ENCODE assay signal across 28 cellular contexts in genomic region chr16:56832768-56833167, GRCh38. TPM values are rescaled to one million over a fixed set of nuclear protein-coding genes. Genes with fewer than 3 reads are reported as not detected.
"Had no signal": no experiment of that assay in that cellular context is flagged by ENCODE, and none has a peak within 500 bp of the region (broad histone marks: within the 10 kb centered on the region; RNA-seq: fewer than 3 reads in every experiment).

No MANE protein-coding gene starts in this region.

- H3K9me3 Mint-ChIP-seq: brain; nephron; stimulated activated naive B cell treated with anti-CD40 and anti-IgM and Interleukin-4, amounts not matched to agents 10 μg/mL and 1 μg/mL and 100 μg/mL, for 72 hours; T-cell; T-helper 2 cell treated with Interferon-gamma antibody and Interleukin-4, amounts not matched to agents 5 μg/mL and 100 μg/mL, for 36 hours had no signal

- DNase-seq: activated CD4-positive, CD25-positive, alpha-beta regulatory T cell treated with anti-CD3 and anti-CD28 coated beads, Interleukin-2, amount 50 U/mL, for 72 hours; activated gamma-delta T cell; anterior cingulate cortex; foreskin fibroblast; heart right ventricle; islet precursor cell; left cardiac atrium; mesenchymal stem cell; right lobe of liver; SHP77 treated with DMSO at 0.1 percent for 48 hours; stimulated activated CD4-positive, alpha-beta T cell treated with anti-CD3 and anti-CD28 coated beads, Interleukin-1b, Interleukin-23, amount 100 ng/mL, for 48 hours; stimulated activated naive B cell treated with anti-CD40 and anti-IgM and Interleukin-4, amounts not matched to agents 10 μg/mL and 1 μg/mL and 100 μg/mL, for 72 hours; T-cell; upper lobe of left lung had no signal

- ATAC-seq: heart right ventricle; left cardiac atrium; right lobe of liver; SK-N-SH treated with all-trans-retinoic acid at 6 μM for 48 hours; stimulated activated naive B cell treated with anti-CD40 and anti-IgM and Interleukin-4, amounts not matched to agents 10 μg/mL and 1 μg/mL and 100 μg/mL, for 72 hours; T-cell had no signal

- H3K4me3 Mint-ChIP-seq: brain; nephron; stimulated activated naive B cell treated with anti-CD40 and anti-IgM and Interleukin-4, amounts not matched to agents 10 μg/mL and 1 μg/mL and 100 μg/mL, for 72 hours; T-cell; T-helper 2 cell treated with Interferon-gamma antibody and Interleukin-4, amounts not matched to agents 5 μg/mL and 100 μg/mL, for 36 hours had no signal

- H3K27ac ChIP-seq: heart right ventricle, parathyroid adenoma, right lobe of liver, skin epidermis, upper lobe of left lung, VCaP had no signal

- H3K27ac Mint-ChIP-seq: nephron; stimulated activated naive B cell treated with anti-CD40 and anti-IgM and Interleukin-4, amounts not matched to agents 10 μg/mL and 1 μg/mL and 100 μg/mL, for 72 hours; T-cell; T-helper 2 cell treated with Interferon-gamma antibody and Interleukin-4, amounts not matched to agents 5 μg/mL and 100 μg/mL, for 36 hours had no signal

- H3K4me1 Mint-ChIP-seq: nephron; stimulated activated naive B cell treated with anti-CD40 and anti-IgM and Interleukin-4, amounts not matched to agents 10 μg/mL and 1 μg/mL and 100 μg/mL, for 72 hours; T-cell had no signal

- H3K9me3 ChIP-seq: heart right ventricle, right lobe of liver, upper lobe of left lung had no signal

- H3K4me1 ChIP-seq: parathyroid adenoma, right lobe of liver had no signal

- H3K27me3 Mint-ChIP-seq: brain; stimulated activated naive B cell treated with anti-CD40 and anti-IgM and Interleukin-4, amounts not matched to agents 10 μg/mL and 1 μg/mL and 100 μg/mL, for 72 hours; T-cell had no signal

- H3K9ac ChIP-seq: parathyroid adenoma had no signal

- H3K4me3 ChIP-seq: heart right ventricle, right lobe of liver, skin epidermis, upper lobe of left lung had no signal

- H3K27me3 ChIP-seq: heart right ventricle, right lobe of liver, upper lobe of left lung had no signal

RNA-seq across cellular contexts. Expression of gene SLC12A3, which starts 32.2 kb away (rescaled TPM):
- total RNA-seq: cardiac septum, chondrocyte, epithelial cell of proximal tubule, fibroblast of lung, heart right ventricle, left cardiac atrium, lower leg skin, myocyte, right lobe of liver, subcutaneous adipose tissue had no signal
